Comparison of ENCODE assay signal across 22 cellular contexts in the genomic region with DNA sequence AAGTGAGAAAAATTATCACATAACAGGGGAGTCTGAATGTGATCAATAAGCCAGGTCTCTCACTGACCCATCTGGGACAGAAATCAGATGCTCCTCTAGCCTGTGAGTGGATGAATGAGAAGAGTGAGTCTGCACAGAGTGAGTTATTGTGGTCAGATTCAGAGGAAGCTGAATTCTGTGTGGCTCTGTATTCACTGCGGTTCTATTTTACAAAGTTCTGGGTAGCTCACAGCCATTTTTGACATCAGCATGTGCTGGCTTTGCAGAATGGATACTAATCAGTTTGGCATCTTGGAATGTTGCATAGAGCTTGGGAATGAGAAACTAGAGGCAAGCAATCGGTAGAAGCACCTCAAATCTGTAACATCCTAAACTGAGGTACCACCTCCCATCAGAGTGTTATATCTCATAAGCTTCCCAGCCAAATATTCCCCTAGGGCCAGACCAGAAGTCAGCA. TPM values are rescaled to one million over a fixed set of nuclear protein-coding genes. Genes with fewer than 3 reads are reported as not detected.
A peak's percentile ranks its signal among the peaks of the same experiment; 100 is the strongest.
DNase-seq lines count a peak whose midpoint lies in the region; ATAC-seq and TF ChIP-seq lines count a peak whose summit lies in the region.
"Had no signal": no experiment of that assay in that cellular context is flagged by ENCODE, and none has a peak within 500 bp of the region (broad histone marks: within the 10 kb centered on the region; RNA-seq: fewer than 3 reads in every experiment).

No MANE protein-coding gene starts in this region.

- H2BK15ac ChIP-seq in IMR-90 (ENCODE audit: low read depth, low read length), result no peak overlapping the region

- TF ChIP-seq CTCF in IMR-90 (conservative IDR thresholded peaks at IDR 0.05; ENCODE audit: low read depth, low read length) (no peak), brain (conservative IDR thresholded peaks at IDR 0.05) (no peak), mucosa of descending colon (IDR thresholded peaks at IDR 0.05) (no peak)

- H3K4me3 Mint-ChIP-seq in brain, result peak overlapping the region in 2 of 5 experiments; percentile 62 to 87
- H3K4me3 Mint-ChIP-seq: activated CD4-positive, alpha-beta T cell treated with anti-CD3 and anti-CD28 coated beads for 36 hours; stimulated activated naive CD8-positive, alpha-beta T cell treated with anti-CD3 and anti-CD28 coated beads, Interleukin-15, amount 100 ng/mL, for 72 hours had no signal

- H4K91ac ChIP-seq in IMR-90 (ENCODE audit: insufficient read depth, low read depth, low read length), result no peak overlapping the region

- no peaks in the 10 kb centered on the region for H3K36me3 Mint-ChIP-seq in brain

- intact Hi-C loops in IMR-90 (cut with micrococcal nuclease), result no loop called here
- intact Hi-C loops in mucosa of descending colon (cut with DNase I, micrococcal nuclease), result no loop called here

- no peaks in the 10 kb centered on the region for H4K20me1 ChIP-seq in IMR-90 (ENCODE audit: insufficient read depth, low read length)

- H3K4me1 Mint-ChIP-seq in brain, result peaks cover 77% of the 10 kb centered on the region

- H3K56ac ChIP-seq in IMR-90 (ENCODE audit: extremely low read depth, insufficient read depth, low read length), result no peak overlapping the region

- H2BK20ac ChIP-seq in IMR-90 (ENCODE audit: low read depth, low read length), result 0 out of 2 replicates have a peak overlapping the region, but pooled peaks have one; percentile 3

- POLR2A ChIA-PET in IMR-90 (lab: Charles Lee; ENCODE audit: unreplicated experiment), result no interaction called here

- no peak overlapping the region for H2BK5ac ChIP-seq in IMR-90 (ENCODE audit: low read depth, low read length, poor library complexity, severe bottlenecking)

- H3K27me3 Mint-ChIP-seq in brain, result peaks cover 19% of the 10 kb centered on the region

- no peak overlapping the region for H2AK9ac ChIP-seq in IMR-90 (replicated peaks; ENCODE audit: low read depth, low read length, poor library complexity)

- 40% methylated on average over 1 of the region's 2 CpGs; no CpG with 5 or more reads in 1 of the 2 experiments for WGBS in IMR-90 (ENCODE audit: extremely low coverage in 2 of 2, insufficient read length in 1 of 2), 2 experiments

- no peak overlapping the region for H3K14ac ChIP-seq in IMR-90 (replicated peaks; ENCODE audit: low read depth, low read length)

- H3K79me1 ChIP-seq in IMR-90 (ENCODE audit: low read depth in 1 of 2, low read length in 2 of 2), result peaks cover 0 to 14% of the 10 kb centered on the region in 2 experiments; a peak in 2 of 4 replicates

- no peaks in the 10 kb centered on the region for H3K9me3 Mint-ChIP-seq in brain
- H3K9me3 Mint-ChIP-seq: stimulated activated naive CD8-positive, alpha-beta T cell treated with anti-CD3 and anti-CD28 coated beads, Interleukin-15, amount 100 ng/mL, for 72 hours had no signal

- no peak overlapping the region for H3K4ac ChIP-seq in IMR-90 (ENCODE audit: low read depth, low read length)

- no peak overlapping the region for H3K27ac ChIP-seq in IMR-90 (ENCODE audit: insufficient read depth, low read length)
- H3K27ac ChIP-seq: breast epithelium, esophagus muscularis mucosa, neutrophil, SJCRH30 had no signal

- dilution Hi-C loops in IMR-90 (cut with HindIII; ENCODE audit: low sequenced_read_pairs, unreplicated experiment), result no loop called here

- no TSS peak for BruUV-seq in IMR-90 (replicated peaks; lab: Mats Ljungman, UMichigan)

- DNase-seq in AG20443 (ENCODE audit: low spot score) (peak; percentile 51), IMR-90 (peak; percentile 76), medulla oblongata (ENCODE audit: extremely low spot score) (peak; percentile 77), mucosa of descending colon (no peak), cortex of kidney (lab: John Stamatoyannopoulos, UW) (no peak)
- DNase-seq: activated CD4-positive, alpha-beta T cell treated with anti-CD3 and anti-CD28 coated beads for 36 hours; activated CD8-positive, alpha-beta memory T cell treated with anti-CD3 and anti-CD28 coated beads, Interleukin-2, amount 50 U/mL, for 48 hours; activated naive CD4-positive, alpha-beta T cell treated with Interleukin-2 at 50 U/mL for 16 hours; GOT3; left cardiac atrium; NCI-H2081 treated with DMSO at 0.1 percent for 48 hours; NCI-H524; right cardiac atrium; stimulated activated naive CD8-positive, alpha-beta T cell treated with anti-CD3 and anti-CD28 coated beads, Interleukin-15, amount 100 ng/mL, for 72 hours; T1000 had no signal

- ATAC-seq in IMR-90 (ENCODE audit: low read depth) (0 out of 2 replicates have a peak, but pooled peaks have one; percentile 3), mucosa of descending colon (no peak), GM19455 (IDR thresholded peaks at IDR 0.05; ENCODE audit: unreplicated experiment) (no peak), GM18517 (IDR thresholded peaks at IDR 0.05; ENCODE audit: unreplicated experiment) (no peak)
- ATAC-seq: activated CD4-positive, alpha-beta T cell treated with anti-CD3 and anti-CD28 coated beads for 36 hours; left cardiac atrium; right cardiac atrium; stimulated activated naive CD8-positive, alpha-beta T cell treated with anti-CD3 and anti-CD28 coated beads, Interleukin-15, amount 100 ng/mL, for 72 hours had no signal

- H3K9me1 ChIP-seq in IMR-90 (ENCODE audit: insufficient read depth, low read length), result peaks cover 9% of the 10 kb centered on the region; the same call in 1 of the 2 replicates

- no peak for TF ChIP-seq RAD21 in IMR-90 (IDR thresholded peaks at IDR 0.05; ENCODE audit: low read length)

- no peak overlapping the region for H2AFZ ChIP-seq in IMR-90 (replicated peaks; ENCODE audit: low read length, poor library complexity)

- no peaks in the 10 kb centered on the region for H3K36me3 ChIP-seq in IMR-90 (ENCODE audit: control insufficient read depth, insufficient read depth, low read length)
- no peaks in the 10 kb centered on the region for H3K36me3 ChIP-seq in mucosa of descending colon (ENCODE audit: low read depth)
- H3K36me3 ChIP-seq: breast epithelium, esophagus muscularis mucosa, neutrophil, SJCRH30 had no signal

- no peak overlapping the region for H4K8ac ChIP-seq in IMR-90 (ENCODE audit: low read depth in 2 of 2, low read length in 2 of 2)

- no peak overlapping the region for H3K18ac ChIP-seq in IMR-90 (ENCODE audit: low read depth, low read length)

- no peak overlapping the region for H3K23ac ChIP-seq in IMR-90 (ENCODE audit: low read depth, low read length)

- no peak for TF ChIP-seq POLR2A in IMR-90 (IDR thresholded peaks at IDR 0.05; ENCODE audit: low read depth, low read length)

- no peaks in the 10 kb centered on the region for H3K9me3 ChIP-seq in IMR-90 (ENCODE audit: control insufficient read depth, insufficient read depth, low read length)
- no peaks in the 10 kb centered on the region for H3K9me3 ChIP-seq in mucosa of descending colon
- H3K9me3 ChIP-seq: breast epithelium, esophagus muscularis mucosa, neutrophil, SJCRH30 had no signal

- no peak overlapping the region for H2AK5ac ChIP-seq in IMR-90 (ENCODE audit: low read depth, low read length)

- H3K4me2 ChIP-seq in IMR-90 (ENCODE audit: low read depth, low read length), result peak overlapping the region; percentile 52; the same call in 1 of the 2 replicates

- H3K4me1 ChIP-seq in IMR-90 (ENCODE audit: control insufficient read depth, insufficient read depth, low read length) (peaks cover 8% of the 10 kb centered on the region; the same call in 1 of the 2 replicates), mucosa of descending colon (ENCODE audit: low read depth) (no peaks in the 10 kb centered on the region)

- peak overlapping the region in 3 of 5 experiments; percentile 22 to 92 (median 90) for H3K27ac Mint-ChIP-seq in brain
- H3K27ac Mint-ChIP-seq: activated CD4-positive, alpha-beta T cell treated with anti-CD3 and anti-CD28 coated beads for 36 hours; stimulated activated naive CD8-positive, alpha-beta T cell treated with anti-CD3 and anti-CD28 coated beads, Interleukin-15, amount 100 ng/mL, for 72 hours had no signal

- no peak overlapping the region for H3K9ac ChIP-seq in IMR-90 (ENCODE audit: low read depth, low read length)

- H4K5ac ChIP-seq in IMR-90 (ENCODE audit: low read depth, low read length), result no peak overlapping the region

- in situ Hi-C loops in IMR-90 (cut with MboI; ENCODE audit: low sequenced_read_pairs), result loop anchor here (10.0 kb wide), 1 partner anchor 89 kb away; no protein-coding TSS in a partner anchor

- no peaks in the 10 kb centered on the region; the same call in 1 of the 2 replicates for H3K27me3 ChIP-seq in IMR-90 (ENCODE audit: control insufficient read depth, insufficient read depth, low read length)
- H3K27me3 ChIP-seq: SJCRH30 had no signal

- CTCF ChIA-PET in IMR-90 (lab: Yijun Ruan, JAX), result interaction anchor here (0.6 kb wide), 2 partner anchors 49 to 53 kb away, joined by 3 to 4 read pairs; no protein-coding TSS in a partner anchor

- H3K4me3 ChIP-seq in IMR-90 (ENCODE audit: insufficient read depth, low read depth, low read length) (no peak overlapping the region), mucosa of descending colon (no peak overlapping the region)
- H3K4me3 ChIP-seq: breast epithelium, esophagus muscularis mucosa, SJCRH30 had no signal

- no peak overlapping the region for H2BK120ac ChIP-seq in IMR-90 (ENCODE audit: low read depth, low read length)

TF ChIP-seq in IMR-90, 13 proteins besides CTCF, POLR2A, EP300 and RAD21:
- TF ChIP-seq, protein P1, sequence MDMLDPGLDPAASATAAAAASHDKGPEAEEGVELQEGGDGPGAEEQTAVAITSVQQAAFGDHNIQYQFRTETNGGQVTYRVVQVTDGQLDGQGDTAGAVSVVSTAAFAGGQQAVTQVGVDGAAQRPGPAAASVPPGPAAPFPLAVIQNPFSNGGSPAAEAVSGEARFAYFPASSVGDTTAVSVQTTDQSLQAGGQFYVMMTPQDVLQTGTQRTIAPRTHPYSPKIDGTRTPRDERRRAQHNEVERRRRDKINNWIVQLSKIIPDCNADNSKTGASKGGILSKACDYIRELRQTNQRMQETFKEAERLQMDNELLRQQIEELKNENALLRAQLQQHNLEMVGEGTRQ (IDR thresholded peaks at IDR 0.05; ENCODE audit: low read depth, low read length), result no peak
- TF ChIP-seq MAFK (IDR thresholded peaks at IDR 0.05; ENCODE audit: low read depth, low read length), result peak; percentile 43; the same call in 1 of the 2 replicates
TF ChIP-seq in IMR-90: peak in this region for 1.

RNA-seq across cellular contexts. Expression of a gene that starts 3.8 kb away (rescaled TPM):
- total RNA-seq in IMR-90 (2012; rRNA removed) (2.3 and 3.3 TPM in 2 replicates), mucosa of descending colon (1 to 10 TPM in 1 of 3 donors, under 1 TPM in 2; 0.35 to 7.6 (median 0.48) TPM)
- polyA plus RNA-seq in IMR-90 (2012; rRNA removed) (4.1 and 4.2 TPM in 2 replicates), brain (ENCODE audit: insufficient read depth, low read depth, low replicate concordance) (15.2 TPM)
- polyA plus RNA-seq in IMR-90 (2012; cell fraction: cytosol; rRNA removed), result 1.9 and 2.2 TPM in 2 replicates
- polyA plus RNA-seq in IMR-90 (2012; cell fraction: nucleus; rRNA removed; ENCODE audit: low replicate concordance), result 7.8 and 14.6 TPM in 2 replicates

RNA-seq across cellular contexts. Expression of a gene that starts 17.8 kb away (rescaled TPM):
- total RNA-seq in IMR-90 (2012; rRNA removed), result 45.0 and 80.3 TPM in 2 replicates
- 26.7 and 32.4 TPM in 2 replicates for polyA plus RNA-seq in IMR-90 (2012; rRNA removed)
- polyA plus RNA-seq in IMR-90 (2012; cell fraction: cytosol; rRNA removed), result 59.8 and 60.1 TPM in 2 replicates
- 18.1 and 26.0 TPM in 2 replicates for polyA plus RNA-seq in IMR-90 (2012; cell fraction: nucleus; rRNA removed; ENCODE audit: low replicate concordance)
- polyA plus RNA-seq in brain (ENCODE audit: insufficient read depth, low read depth, low replicate concordance), result 30.2 TPM
- 10 to 100 TPM in 2 of 3 donors, 1 to 10 TPM in 1; 6.7 to 21.2 (median 13.5) TPM for total RNA-seq in mucosa of descending colon

Comparison
In these comparisons a context has a peak if more than half of its experiments do, and no peak if none do; other contexts are left out.
1. DNase-seq: peak in AG20443 (single experiment), IMR-90 (single experiment) and medulla oblongata (single experiment); none in mucosa of descending colon (0 of 3) and cortex of kidney (single experiment).